21 cellular contexts compared by ENCODE assay signal in genomic region chr4:148986951-148987350, GRCh38.
DNase-seq lines count a peak whose midpoint lies in the region; ATAC-seq and TF ChIP-seq lines count a peak whose summit lies in the region.
"Had no signal": no experiment of that assay in that cellular context is flagged by ENCODE, and none has a peak within 500 bp of the region (broad histone marks: within the 10 kb centered on the region; RNA-seq: fewer than 3 reads in every experiment).

No MANE protein-coding gene starts in this region.

- H3K9me2 ChIP-seq in PC-3 (replicated peaks; ENCODE audit: low read length) = no peaks in the 10 kb centered on the region

- peak; percentile 53 for DNase-seq in PC-3
- DNase-seq in colonic mucosa = peak; percentile 64
- DNase-seq in kidney tubule cell (ENCODE audit: low spot score) = peak; percentile 47
- peak; percentile 40 for DNase-seq in transverse colon
- DNase-seq in GM10266 (ENCODE audit: extremely low spot score) = no peak
- DNase-seq in activated gamma-delta T cell treated with Interleukin-2 at 50 U/mL for 16 hours = no peak
- DNase-seq: activated CD4-positive, alpha-beta T cell treated with anti-CD3 and anti-CD28 coated beads, Interleukin-2, amount 10 ng/mL, durations not matched to agents 24 days and 14 days; activated naive CD4-positive, alpha-beta T cell; activated T-cell treated with anti-CD3 and anti-CD28 coated beads, Interleukin-2, amount 50 U/mL, for 4 hours; C1 segment of cervical spinal cord; Caco-2; erythroblast; left ventricle myocardium inferior; naive thymus-derived CD4-positive, alpha-beta T cell; NCI-H1436 treated with DMSO at 0.1 percent for 48 hours; NCI-H345; trophoblast cell had no signal

- H3K36me3 ChIP-seq in PC-3 (ENCODE audit: low read depth, low read length) (no peaks in the 10 kb centered on the region), colonic mucosa (no peaks in the 10 kb centered on the region), transverse colon (no peaks in the 10 kb centered on the region)
- H3K36me3 ChIP-seq: left ventricle myocardium inferior had no signal

- TF ChIP-seq CTCF in PC-3 (conservative IDR thresholded peaks at IDR 0.05; ENCODE audit: low read depth, low read length) = no peak
- TF ChIP-seq CTCF in colonic mucosa (IDR thresholded peaks at IDR 0.05) = no peak
- no peak for TF ChIP-seq CTCF in transverse colon (IDR thresholded peaks at IDR 0.05)
- no peak for TF ChIP-seq CTCF in GM10266 (IDR thresholded peaks at IDR 0.05; ENCODE audit: control insufficient read depth, insufficient read depth, low read depth, missing control alignments)

- H3K9ac ChIP-seq in PC-3 (ENCODE audit: low read length) = no peak overlapping the region
- H3K9ac ChIP-seq in colonic mucosa (ENCODE audit: low read depth in 2 of 2, low read length in 2 of 2) = peak overlapping the region in 1 of 2 donors; percentile 40
- H3K9ac ChIP-seq: KMS-11 had no signal

- 50 to 58% methylated on average over 1 of the region's 1 CpG for WGBS in transverse colon (ENCODE audit: low coverage in 1 of 2), 2 donors

- CTCF ChIA-PET in PC-3 (lab: Charles Lee) = no interaction called here

- no peak overlapping the region for H3K4me3 ChIP-seq in PC-3 (ENCODE audit: low read length)
- H3K4me3 ChIP-seq in colonic mucosa = no peak overlapping the region
- no peak overlapping the region for H3K4me3 ChIP-seq in transverse colon
- H3K4me3 ChIP-seq: left ventricle myocardium inferior had no signal

- POLR2A ChIA-PET in PC-3 (lab: Charles Lee; ENCODE audit: unreplicated experiment) = no interaction called here

- intact Hi-C loops in PC-3 (cut with micrococcal nuclease) = loop anchor here (2.0 kb wide), 1 partner anchor 32 kb away; no protein-coding TSS in a partner anchor
- intact Hi-C loops in colonic mucosa (cut with DNase I) = no loop called here
- intact Hi-C loops in transverse colon (cut with DNase I; ENCODE audit: low total_unique reads) = no loop called here

- H3F3A ChIP-seq in PC-3 (ENCODE audit: low read length, unreplicated experiment) = no peaks in the 10 kb centered on the region

- TF ChIP-seq POLR2A in transverse colon (IDR thresholded peaks at IDR 0.05) = no peak

- BruUV-seq in PC-3 (replicated peaks; lab: Mats Ljungman, UMichigan) = no TSS peak

- no peak overlapping the region for H2AFZ ChIP-seq in PC-3 (ENCODE audit: low read length)

- H3K4me1 ChIP-seq in PC-3 (ENCODE audit: insufficient read depth, low read length) = peaks cover 8% of the 10 kb centered on the region
- no peaks in the 10 kb centered on the region for H3K4me1 ChIP-seq in colonic mucosa
- peaks cover 0 to 27% (median 11%) of the 10 kb centered on the region in 4 donors for H3K4me1 ChIP-seq in transverse colon
- H3K4me1 ChIP-seq: Caco-2, left ventricle myocardium inferior had no signal

- in situ Hi-C loops in transverse colon (cut with MboI; ENCODE audit: low pct_ligation_motif_present in 1 of 4, low pct_unique_long_range_greater_than_20kb in 1 of 4, low sequenced_read_pairs in 3 of 4) = no loop called here

- ATAC-seq in PC-3 (peak; percentile 78), HG03097 (IDR thresholded peaks at IDR 0.05; ENCODE audit: low FRiP score, unreplicated experiment) (no peak)
- ATAC-seq: activated T-cell treated with anti-CD3 and anti-CD28 coated beads, Interleukin-2, amount 50 U/mL, for 4 hours; naive thymus-derived CD4-positive, alpha-beta T cell; Right ventricle myocardium inferior had no signal

- H3K9me3 ChIP-seq in PC-3 (ENCODE audit: low read length) = no peaks in the 10 kb centered on the region
- no peaks in the 10 kb centered on the region for H3K9me3 ChIP-seq in colonic mucosa
- H3K9me3 ChIP-seq in transverse colon = no peaks in the 10 kb centered on the region
- H3K9me3 ChIP-seq: Caco-2 had no signal

- no peak for TF ChIP-seq EP300 in transverse colon (IDR thresholded peaks at IDR 0.05; ENCODE audit: low read depth)

- H3K79me2 ChIP-seq in PC-3 (ENCODE audit: low read length) = no peaks in the 10 kb centered on the region

- H4K20me1 ChIP-seq in PC-3 (ENCODE audit: low read length) = no peaks in the 10 kb centered on the region

- H3K27me3 ChIP-seq in PC-3 (ENCODE audit: low read length) (no peaks in the 10 kb centered on the region), colonic mucosa (no peaks in the 10 kb centered on the region), transverse colon (no peaks in the 10 kb centered on the region)

- H3K4me2 ChIP-seq in PC-3 (ENCODE audit: low read length) = no peak overlapping the region
- H3K4me2 ChIP-seq: KMS-11 had no signal

- no peak overlapping the region for H3K27ac ChIP-seq in PC-3 (ENCODE audit: low read length)
- peak overlapping the region; percentile 62 for H3K27ac ChIP-seq in colonic mucosa
- peak overlapping the region; percentile 42 to 73 (median 70) for H3K27ac ChIP-seq in transverse colon
- H3K27ac ChIP-seq: KMS-11, left ventricle myocardium inferior, VCaP had no signal

Comparison
In these comparisons a context has a peak if more than half of its experiments do, and no peak if none do; other contexts are left out.
1. DNase-seq: peak in PC-3 (single experiment), colonic mucosa (single experiment), kidney tubule cell (single experiment) and transverse colon (single experiment); none in GM10266 (single experiment) and activated gamma-delta T cell treated with Interleukin-2 at 50 U/mL for 16 hours (single experiment).